23 cellular contexts compared by ENCODE assay signal in genomic region chr1:22646359-22646758, GRCh38. TPM values are rescaled to one million over a fixed set of nuclear protein-coding genes. Genes with fewer than 3 reads are reported as not detected.
DNase-seq lines count a peak whose midpoint lies in the region; ATAC-seq, FAIRE-seq and TF ChIP-seq lines count a peak whose summit lies in the region.
"Had no signal": no experiment of that assay in that cellular context is flagged by ENCODE, and none has a peak within 500 bp of the region (broad histone marks: within the 10 kb centered on the region; RNA-seq: fewer than 3 reads in every experiment).

No MANE protein-coding gene starts in this region.

- no peaks in the 10 kb centered on the region for H3K79me1 ChIP-seq in mesenchymal stem cell (replicated peaks; ENCODE audit: low read length, poor library complexity, severe bottlenecking)

- ATAC-seq in body of pancreas: no peak
- ATAC-seq: HCT116 had no signal

- H4K8ac ChIP-seq in mesenchymal stem cell (ENCODE audit: low read length): no peak overlapping the region

- H3K23ac ChIP-seq in mesenchymal stem cell (ENCODE audit: low read length in 2 of 2): no peak overlapping the region

- WGBS in mesenchymal stem cell: no CpG with 5 or more reads among the region's 1 CpG
- 93 to 100% methylated on average over 1 of the region's 1 CpG for WGBS in body of pancreas, 2 donors
- 0 to 74% (median 5%) methylated on average over 1 of the region's 1 CpG for WGBS in small intestine, 3 donors

- no peak overlapping the region for H4K91ac ChIP-seq in mesenchymal stem cell (ENCODE audit: low read length)

- H2AK5ac ChIP-seq in mesenchymal stem cell (ENCODE audit: low read length, severe bottlenecking): no peak overlapping the region

- H3K4ac ChIP-seq in mesenchymal stem cell (ENCODE audit: low read depth in 1 of 2, low read length in 2 of 2): no peak overlapping the region

- H2BK120ac ChIP-seq in mesenchymal stem cell (ENCODE audit: low read depth, low read length): no peak overlapping the region

- intact Hi-C loops in left ventricle myocardium inferior (cut with micrococcal nuclease) (no loop called here), cardiac septum (cut with DNase I) (loop anchor here (10.0 kb wide), 1 partner anchor 532 kb away; no protein-coding TSS in a partner anchor), body of pancreas (cut with DNase I) (loop anchor here (10.0 kb wide), 2 partner anchors 122 to 542 kb away; no protein-coding TSS in a partner anchor)

- FAIRE-seq in small intestine (lab: Jason Lieb, UNC): no peak
- FAIRE-seq: HTR-8/SVneo had no signal

- H3K4me3 ChIP-seq in left ventricle myocardium inferior: peak overlapping the region; percentile 46
- H3K4me3 ChIP-seq in mesenchymal stem cell (ENCODE audit: insufficient read depth in 1 of 2, low read depth in 1 of 2, low read length in 2 of 2): no peak overlapping the region
- H3K4me3 ChIP-seq in body of pancreas: no peak overlapping the region
- H3K4me3 ChIP-seq in small intestine (ENCODE audit: low read depth in 1 of 2, low read length in 2 of 2): no peak overlapping the region

- TF ChIP-seq POLR2A in body of pancreas (IDR thresholded peaks at IDR 0.05): no peak

- no peak overlapping the region for H3K14ac ChIP-seq in mesenchymal stem cell (ENCODE audit: low read length in 2 of 2)

- no peak overlapping the region for H2BK12ac ChIP-seq in mesenchymal stem cell (ENCODE audit: low read length in 2 of 2)

- no peak for TF ChIP-seq CTCF in left ventricle myocardium inferior (IDR thresholded peaks at IDR 0.05; ENCODE audit: borderline replicate concordance)
- no peak for TF ChIP-seq CTCF in body of pancreas (IDR thresholded peaks at IDR 0.05)

- no peak overlapping the region for H2AFZ ChIP-seq in mesenchymal stem cell (ENCODE audit: low read depth, low read length)

- no peak overlapping the region for H3K18ac ChIP-seq in mesenchymal stem cell (ENCODE audit: low read depth in 1 of 2, low read length in 2 of 2)

- no peak overlapping the region for H3K9ac ChIP-seq in mesenchymal stem cell (ENCODE audit: low read length)

- no peak overlapping the region for H3K27ac ChIP-seq in left ventricle myocardium inferior (replicated peaks)
- H3K27ac ChIP-seq in mesenchymal stem cell (ENCODE audit: low read length, poor library complexity, severe bottlenecking): no peak overlapping the region
- peak overlapping the region in 1 of 4 donors; percentile 13 for H3K27ac ChIP-seq in body of pancreas
- H3K27ac ChIP-seq in small intestine (ENCODE audit: low read depth in 1 of 2, low read length in 1 of 2): no peak overlapping the region
- H3K27ac ChIP-seq: 22Rv1 had no signal

- no peak overlapping the region for H2BK5ac ChIP-seq in mesenchymal stem cell (ENCODE audit: low read depth, low read length, poor library complexity, severe bottlenecking)

- H3K36me3 ChIP-seq in left ventricle myocardium inferior (no peaks in the 10 kb centered on the region), mesenchymal stem cell (ENCODE audit: control insufficient read depth in 1 of 2, insufficient read depth in 2 of 2, low read depth in 1 of 2, low read length in 2 of 2) (no peaks in the 10 kb centered on the region), body of pancreas (replicated peaks in 1 of 2; ENCODE audit: insufficient read depth in 1 of 2, low read depth in 2 of 2) (no peaks in the 10 kb centered on the region), small intestine (ENCODE audit: control insufficient read depth in 2 of 2, insufficient read depth in 2 of 2, low read length in 2 of 2) (no peaks in the 10 kb centered on the region)

- H3K4me1 ChIP-seq in left ventricle myocardium inferior (peaks cover 4% of the 10 kb centered on the region), mesenchymal stem cell (ENCODE audit: control insufficient read depth, insufficient read depth, low read depth, low read length) (peaks cover 3% of the 10 kb centered on the region), body of pancreas (peaks cover 5% of the 10 kb centered on the region), small intestine (ENCODE audit: control insufficient read depth in 2 of 2, insufficient read depth in 1 of 2, low read depth in 1 of 2, low read length in 1 of 2) (no peaks in the 10 kb centered on the region)

- H2BK15ac ChIP-seq in mesenchymal stem cell (ENCODE audit: low read depth, poor library complexity, severe bottlenecking): no peak overlapping the region

- no peak for DNase-seq in left ventricle myocardium inferior
- DNase-seq in cardiac septum (ENCODE audit: low spot score): no peak
- DNase-seq in fibroblast of gingiva (ENCODE audit: low read depth): peak; percentile 13
- DNase-seq in mesenchymal stem cell: peak; percentile 7
- no peak for DNase-seq in body of pancreas
- DNase-seq in germinal center (ENCODE audit: low spot score): no peak
- no peak for DNase-seq in small intestine
- DNase-seq in MV-4-11 (lab: John Stamatoyannopoulos, UW): no peak
- DNase-seq: DMS79 treated with DMSO at 0.1 percent for 48 hours, GOT3, Karpas-422, NCI-H1048, NCI-H1436, NCI-H1930, NCI-H226, NCI-H524, NCI-H82 had no signal

- no peaks in the 10 kb centered on the region for H3K9me3 ChIP-seq in left ventricle myocardium inferior (replicated peaks)
- H3K9me3 ChIP-seq in mesenchymal stem cell (ENCODE audit: control insufficient read depth, low read length): no peaks in the 10 kb centered on the region
- H3K9me3 ChIP-seq in body of pancreas: no peaks in the 10 kb centered on the region
- H3K9me3 ChIP-seq in small intestine (ENCODE audit: control insufficient read depth, low read depth): no peaks in the 10 kb centered on the region

- H3K27me3 ChIP-seq in left ventricle myocardium inferior (ENCODE audit: low read depth) (peaks cover 40% of the 10 kb centered on the region), mesenchymal stem cell (ENCODE audit: control insufficient read depth in 1 of 2, insufficient read depth in 1 of 2, low read length in 2 of 2) (peaks cover 37 to 45% of the 10 kb centered on the region in 2 experiments), body of pancreas (no peaks in the 10 kb centered on the region), small intestine (ENCODE audit: control insufficient read depth in 2 of 2, insufficient read depth in 2 of 2, low read length in 2 of 2) (no peaks in the 10 kb centered on the region)

- H3K4me2 ChIP-seq in mesenchymal stem cell (ENCODE audit: low read length, poor library complexity, severe bottlenecking): no peak overlapping the region

RNA-seq across cellular contexts. Expression of gene C1QC, which starts 2.9 kb away (rescaled TPM):
- total RNA-seq in left ventricle myocardium inferior (76.6 TPM), cardiac septum (38.6 TPM), body of pancreas (100 to 1,000 TPM in 1 of 2 donors, 10 to 100 TPM in 1; 54.7 to 103 TPM)
- polyA plus RNA-seq in mesenchymal stem cell (2013, experiment 1 of 2): not detected
- not detected for polyA plus RNA-seq in mesenchymal stem cell (2013, experiment 2 of 2)
- 100 to 1,000 TPM in 1 of 3 donors, 10 to 100 TPM in 2; 17.7 to 181 (median 81.6) TPM for polyA plus RNA-seq in small intestine
- total RNA-seq: G401, MCF 10A had no signal
- polyA plus RNA-seq: IgD-negative memory B cell had no signal

RNA-seq across cellular contexts. Expression of gene C1QB, which starts 6.7 kb away (rescaled TPM):
- 96.2 TPM for total RNA-seq in left ventricle myocardium inferior
- total RNA-seq in cardiac septum: 34.3 TPM
- not detected for polyA plus RNA-seq in mesenchymal stem cell (2013, experiment 1 of 2)
- not detected for polyA plus RNA-seq in mesenchymal stem cell (2013, experiment 2 of 2)
- 10 to 100 TPM; 73.9 to 85.4 TPM for total RNA-seq in body of pancreas
- 100 to 1,000 TPM in 2 of 3 donors, 10 to 100 TPM in 1; 33.5 to 255 (median 119) TPM for polyA plus RNA-seq in small intestine
- total RNA-seq: G401, MCF 10A had no signal
- polyA plus RNA-seq: IgD-negative memory B cell had no signal

RNA-seq across cellular contexts. Expression of gene C1QA, which starts 9.9 kb away (rescaled TPM):
- total RNA-seq in left ventricle myocardium inferior (70.1 TPM), cardiac septum (35.1 TPM), body of pancreas (10 to 100 TPM; 29.7 to 68.0 TPM)
- not detected for polyA plus RNA-seq in mesenchymal stem cell (2013, experiment 1 of 2)
- not detected for polyA plus RNA-seq in mesenchymal stem cell (2013, experiment 2 of 2)
- 100 to 1,000 TPM in 2 of 3 donors, 10 to 100 TPM in 1; 25.7 to 215 (median 128) TPM for polyA plus RNA-seq in small intestine
- total RNA-seq: G401, MCF 10A had no signal
- polyA plus RNA-seq: IgD-negative memory B cell had no signal

Comparison
In these comparisons a context has a peak if more than half of its experiments do, and no peak if none do; other contexts are left out.
1. DNase-seq: peak in fibroblast of gingiva (single experiment) and mesenchymal stem cell (single experiment); none in left ventricle myocardium inferior (single experiment), cardiac septum (single experiment), body of pancreas (0 of 4), germinal center (single experiment), small intestine (single experiment) and MV-4-11 (single experiment).